Comparison of ENCODE assay signal across 35 cellular contexts in the genomic region with DNA sequence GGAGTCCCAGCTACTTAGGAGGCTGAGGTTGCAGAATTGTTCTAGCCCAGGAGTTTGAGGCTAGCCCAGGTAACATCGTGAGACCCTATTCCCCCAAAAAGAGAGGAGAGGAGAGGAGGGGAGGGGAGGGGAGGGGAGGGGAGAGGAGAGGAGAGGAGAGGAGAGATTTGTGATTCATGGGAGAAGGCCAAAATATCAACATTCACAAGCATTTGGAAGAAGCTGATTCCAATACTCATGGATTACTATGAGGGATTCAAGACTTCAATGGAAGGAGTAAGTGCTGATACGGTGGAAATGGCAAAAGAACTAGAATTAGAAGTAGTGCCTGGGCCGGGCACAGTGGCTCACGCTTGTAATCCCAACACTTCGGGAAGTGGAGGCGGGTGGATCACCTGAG.
"Had no signal": no experiment of that assay in that cellular context is flagged by ENCODE, and none has a peak within 500 bp of the region (broad histone marks: within the 10 kb centered on the region; RNA-seq: fewer than 3 reads in every experiment).

No MANE protein-coding gene starts in this region.

- ATAC-seq: activated CD8-positive, alpha-beta T cell treated with anti-CD3 and anti-CD28 coated beads for 36 hours; activated naive CD4-positive, alpha-beta T cell treated with anti-CD3 and anti-CD28 coated beads, Interleukin-2, amount 50 U/mL, for 72 hours; activated T-cell treated with anti-CD3 and anti-CD28 coated beads, Interleukin-2, amount 50 U/mL, for 4 hours; activated T-cell treated with anti-CD3 and anti-CD28 coated beads, Interleukin-2, amount 50 U/mL, for 72 hours; activated T-helper 17 cell treated with anti-CD3 and anti-CD28 coated beads, Interleukin-2, amount 50 U/mL, for 72 hours; body of pancreas had no signal

- H3K27ac Mint-ChIP-seq: activated B cell treated with CpG ODN at 0.5 μM for 24 hours; activated CD4-positive, alpha-beta memory T cell treated with anti-CD3 and anti-CD28 coated beads for 36 hours; activated CD4-positive, alpha-beta T cell treated with anti-CD3 and anti-CD28 coated beads, Interleukin-2, amount 10 ng/mL, durations not matched to agents 24 days and 14 days; activated CD8-positive, alpha-beta T cell treated with anti-CD3 and anti-CD28 coated beads for 36 hours; activated naive CD4-positive, alpha-beta T cell treated with anti-CD3 and anti-CD28 coated beads for 36 hours; activated naive CD4-positive, alpha-beta T cell treated with anti-CD3 and anti-CD28 coated beads, Interleukin-2, amount 50 U/mL, for 72 hours; activated naive CD8-positive, alpha-beta T cell treated with anti-CD3 and anti-CD28 coated beads for 36 hours; activated T-cell treated with anti-CD3 and anti-CD28 coated beads, Interleukin-2, amount 50 U/mL, for 72 hours; activated T-helper 1 cell treated with anti-CD3 and anti-CD28 coated beads, Interleukin-12 subunit alpha, Interleukin-12 subunit beta, Interleukin-2, Interleukin-4 antibody, amounts not matched to agents 30 ng/mL and 10 ng/mL and 1 ng/mL, durations not matched to agents 14 hours and 24 hours and 36 hours; activated T-helper 17 cell treated with anti-CD3 and anti-CD28 coated beads, Interleukin-2, amount 50 U/mL, for 72 hours; T-helper 2 cell treated with Interferon-gamma antibody and Interleukin-4, amounts not matched to agents 5 μg/mL and 100 μg/mL, for 36 hours had no signal

- H3K4me1 ChIP-seq: body of pancreas, breast epithelium had no signal

- H3K36me3 ChIP-seq: adrenal gland, breast epithelium had no signal

- H3K27me3 Mint-ChIP-seq: activated B cell treated with CpG ODN at 0.5 μM for 24 hours; activated CD4-positive, alpha-beta memory T cell treated with anti-CD3 and anti-CD28 coated beads for 36 hours; activated CD4-positive, alpha-beta T cell treated with anti-CD3 and anti-CD28 coated beads, Interleukin-2, amount 10 ng/mL, durations not matched to agents 24 days and 14 days; activated CD8-positive, alpha-beta T cell treated with anti-CD3 and anti-CD28 coated beads for 36 hours; activated naive CD8-positive, alpha-beta T cell treated with anti-CD3 and anti-CD28 coated beads for 36 hours; activated T-helper 17 cell treated with anti-CD3 and anti-CD28 coated beads, Interleukin-2, amount 50 U/mL, for 72 hours had no signal

- DNase-seq: activated B cell treated with CpG ODN at 0.5 μM for 24 hours; activated CD4-positive, alpha-beta memory T cell treated with anti-CD3 and anti-CD28 coated beads for 36 hours; activated CD4-positive, alpha-beta T cell treated with anti-CD3 and anti-CD28 coated beads for 4 hours; activated CD4-positive, alpha-beta T cell treated with anti-CD3 and anti-CD28 coated beads, Interleukin-2, amount 10 ng/mL, durations not matched to agents 24 days and 14 days; activated CD4-positive, alpha-beta T cell treated with anti-CD3 and anti-CD28 coated beads, Interleukin-2, amount 50 U/mL, for 1 hour; activated CD4-positive, alpha-beta T cell treated with anti-CD3 and anti-CD28 coated beads, Interleukin-2, amount 50 U/mL, for 4 hours; activated CD4-positive, CD25-positive, alpha-beta regulatory T cell treated with anti-CD3 and anti-CD28 coated beads, Interleukin-2, amount 50 U/mL, for 72 hours; activated CD8-positive, alpha-beta memory T cell treated with anti-CD3 and anti-CD28 coated beads, Interleukin-2, amount 50 U/mL, for 4 hours; activated CD8-positive, alpha-beta T cell treated with anti-CD3 and anti-CD28 coated beads for 36 hours; activated effector memory CD4-positive, alpha-beta T cell treated with anti-CD3 and anti-CD28 coated beads, Interleukin-2, amount 50 U/mL, for 16 hours; activated gamma-delta T cell treated with Interleukin-2 at 50 U/mL for 16 hours; activated naive CD4-positive, alpha-beta T cell; activated naive CD4-positive, alpha-beta T cell treated with anti-CD3 and anti-CD28 coated beads for 36 hours; activated naive CD4-positive, alpha-beta T cell treated with anti-CD3 and anti-CD28 coated beads, Interleukin-2, amount 50 U/mL, for 16 hours; activated naive CD8-positive, alpha-beta T cell treated with anti-CD3 and anti-CD28 coated beads for 36 hours; activated T-cell treated with anti-CD3 and anti-CD28 coated beads for 4 hours; activated T-cell treated with anti-CD3 and anti-CD28 coated beads, Interleukin-2, amount 50 U/mL, for 1 hour; activated T-cell treated with anti-CD3 and anti-CD28 coated beads, Interleukin-2, amount 50 U/mL, for 4 hours; activated T-cell treated with anti-CD3 and anti-CD28 coated beads, Interleukin-2, amount 50 U/mL, for 72 hours; adrenal gland; amniotic stem cell; body of pancreas; brain microvascular endothelial cell; central memory CD4-positive, alpha-beta T cell; T-helper 1 cell; T-helper 9 cell had no signal

- H3K9me3 ChIP-seq: adrenal gland, body of pancreas, breast epithelium had no signal

- FAIRE-seq: astrocyte, TTC549 had no signal

- H3K9me3 Mint-ChIP-seq: activated B cell treated with CpG ODN at 0.5 μM for 24 hours; activated CD4-positive, alpha-beta memory T cell treated with anti-CD3 and anti-CD28 coated beads for 36 hours; activated CD4-positive, alpha-beta T cell treated with anti-CD3 and anti-CD28 coated beads, Interleukin-2, amount 10 ng/mL, durations not matched to agents 24 days and 14 days; activated CD8-positive, alpha-beta T cell treated with anti-CD3 and anti-CD28 coated beads for 36 hours; activated naive CD4-positive, alpha-beta T cell treated with anti-CD3 and anti-CD28 coated beads for 36 hours; activated naive CD4-positive, alpha-beta T cell treated with anti-CD3 and anti-CD28 coated beads, Interleukin-2, amount 50 U/mL, for 72 hours; activated naive CD8-positive, alpha-beta T cell treated with anti-CD3 and anti-CD28 coated beads for 36 hours; activated T-cell treated with anti-CD3 and anti-CD28 coated beads, Interleukin-2, amount 50 U/mL, for 4 hours; activated T-cell treated with anti-CD3 and anti-CD28 coated beads, Interleukin-2, amount 50 U/mL, for 72 hours; activated T-helper 1 cell treated with anti-CD3 and anti-CD28 coated beads, Interleukin-12 subunit alpha, Interleukin-12 subunit beta, Interleukin-2, Interleukin-4 antibody, amounts not matched to agents 30 ng/mL and 10 ng/mL and 1 ng/mL, durations not matched to agents 14 hours and 24 hours and 36 hours; activated T-helper 17 cell treated with anti-CD3 and anti-CD28 coated beads, Interleukin-2, amount 50 U/mL, for 72 hours; T-helper 1 cell treated with Interleukin-12 subunit alpha and Interleukin-12 subunit beta and Interleukin-4 antibody, amounts not matched to agents 30 μg/mL and 1 μg/mL, for 36 hours; T-helper 2 cell treated with Interferon-gamma antibody and Interleukin-4, amounts not matched to agents 5 μg/mL and 100 μg/mL, for 36 hours had no signal

- H3K4me3 Mint-ChIP-seq: activated B cell treated with CpG ODN at 0.5 μM for 24 hours; activated CD4-positive, alpha-beta memory T cell treated with anti-CD3 and anti-CD28 coated beads for 36 hours; activated CD4-positive, alpha-beta T cell treated with anti-CD3 and anti-CD28 coated beads, Interleukin-2, amount 10 ng/mL, durations not matched to agents 24 days and 14 days; activated CD8-positive, alpha-beta T cell treated with anti-CD3 and anti-CD28 coated beads for 36 hours; activated naive CD4-positive, alpha-beta T cell treated with anti-CD3 and anti-CD28 coated beads for 36 hours; activated naive CD8-positive, alpha-beta T cell treated with anti-CD3 and anti-CD28 coated beads for 36 hours; activated T-cell treated with anti-CD3 and anti-CD28 coated beads, Interleukin-2, amount 50 U/mL, for 4 hours; activated T-cell treated with anti-CD3 and anti-CD28 coated beads, Interleukin-2, amount 50 U/mL, for 72 hours; activated T-helper 1 cell treated with anti-CD3 and anti-CD28 coated beads, Interleukin-12 subunit alpha, Interleukin-12 subunit beta, Interleukin-2, Interleukin-4 antibody, amounts not matched to agents 30 ng/mL and 10 ng/mL and 1 ng/mL, durations not matched to agents 14 hours and 24 hours and 36 hours; activated T-helper 17 cell treated with anti-CD3 and anti-CD28 coated beads, Interleukin-2, amount 50 U/mL, for 72 hours; T-helper 1 cell treated with Interleukin-12 subunit alpha and Interleukin-12 subunit beta and Interleukin-4 antibody, amounts not matched to agents 30 μg/mL and 1 μg/mL, for 36 hours; T-helper 2 cell treated with Interferon-gamma antibody and Interleukin-4, amounts not matched to agents 5 μg/mL and 100 μg/mL, for 36 hours had no signal

- H3K27ac ChIP-seq: adrenal gland, body of pancreas, brain microvascular endothelial cell, breast epithelium, VCaP had no signal

- H3K36me3 Mint-ChIP-seq: activated CD4-positive, alpha-beta memory T cell treated with anti-CD3 and anti-CD28 coated beads for 36 hours; activated naive CD4-positive, alpha-beta T cell treated with anti-CD3 and anti-CD28 coated beads, Interleukin-2, amount 50 U/mL, for 72 hours; activated naive CD8-positive, alpha-beta T cell treated with anti-CD3 and anti-CD28 coated beads for 36 hours had no signal

- H3K27me3 ChIP-seq: adrenal gland, body of pancreas, brain microvascular endothelial cell, breast epithelium had no signal

- H3K4me3 ChIP-seq: adrenal gland, body of pancreas, breast epithelium had no signal
